Comparison of ENCODE assay signal across 18 cellular contexts in the genomic region with DNA sequence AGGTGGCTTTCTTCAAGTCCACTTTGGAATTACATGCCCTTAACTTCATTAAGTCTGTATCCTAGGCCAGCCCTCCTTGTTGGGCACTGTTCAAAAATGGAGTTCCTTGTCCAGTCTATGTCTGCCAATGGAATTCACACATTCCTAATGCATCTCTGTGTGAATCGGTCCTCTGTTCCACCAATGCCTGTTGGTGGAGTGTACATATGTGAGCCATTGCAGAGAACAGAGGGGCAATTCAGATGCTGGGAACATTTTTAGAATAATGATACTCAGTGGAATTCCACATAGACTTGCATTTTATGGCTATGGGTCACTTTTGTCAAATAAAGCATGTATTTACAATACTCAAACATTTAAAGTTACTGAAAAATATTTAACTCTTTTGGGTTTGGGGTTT.
"Had no signal": no experiment of that assay in that cellular context is flagged by ENCODE, and none has a peak within 500 bp of the region (broad histone marks: within the 10 kb centered on the region; RNA-seq: fewer than 3 reads in every experiment).

No MANE protein-coding gene starts in this region.

- DNase-seq: activated CD4-positive, alpha-beta T cell treated with anti-CD3 and anti-CD28 coated beads, Interleukin-2, amount 50 U/mL, for 1 hour; activated CD4-positive, CD25-positive, alpha-beta regulatory T cell treated with anti-CD3 and anti-CD28 coated beads, Interleukin-2, amount 50 U/mL, for 72 hours; activated CD8-positive, alpha-beta memory T cell treated with anti-CD3 and anti-CD28 coated beads, Interleukin-2, amount 50 U/mL, for 4 hours; activated naive CD4-positive, alpha-beta T cell treated with anti-CD3 and anti-CD28 coated beads, Interleukin-2, amount 10 ng/mL, durations not matched to agents 7 days and 5 days; activated T-cell treated with anti-CD3 and anti-CD28 coated beads, Interleukin-2, amount 50 U/mL, for 4 hours; cortex of kidney; effector CD4-positive, alpha-beta T cell; left ventricle myocardium inferior; mammary epithelial cell; psoas muscle; right lobe of liver; stimulated activated CD4-positive, alpha-beta T cell treated with anti-CD3 and anti-CD28 coated beads, Interleukin-4, amount 100 ng/mL, for 1 hour; stimulated activated naive CD8-positive, alpha-beta T cell treated with anti-CD3 and anti-CD28 coated beads, Interleukin-15, amount 100 ng/mL, for 72 hours; testis; upper lobe of left lung had no signal

- H3K4me1 ChIP-seq: ascending aorta, psoas muscle, right lobe of liver, testis had no signal

- H3K4me3 ChIP-seq: ascending aorta, left ventricle myocardium inferior, psoas muscle, right lobe of liver, smooth muscle cell, testis, upper lobe of left lung had no signal

- H3K9me3 ChIP-seq: ascending aorta, left ventricle myocardium inferior, psoas muscle, right lobe of liver, testis, upper lobe of left lung had no signal

- H3K36me3 ChIP-seq: ascending aorta, left ventricle myocardium inferior, right lobe of liver, upper lobe of left lung had no signal

- H3K27me3 ChIP-seq: ascending aorta, right lobe of liver, testis, upper lobe of left lung had no signal

- H3K4me2 ChIP-seq: smooth muscle cell had no signal

- H3K27ac ChIP-seq: ascending aorta, left ventricle myocardium inferior, psoas muscle, right lobe of liver, testis, upper lobe of left lung, VCaP had no signal
